Comparison of ENCODE assay signal across 25 cellular contexts in the genomic region with DNA sequence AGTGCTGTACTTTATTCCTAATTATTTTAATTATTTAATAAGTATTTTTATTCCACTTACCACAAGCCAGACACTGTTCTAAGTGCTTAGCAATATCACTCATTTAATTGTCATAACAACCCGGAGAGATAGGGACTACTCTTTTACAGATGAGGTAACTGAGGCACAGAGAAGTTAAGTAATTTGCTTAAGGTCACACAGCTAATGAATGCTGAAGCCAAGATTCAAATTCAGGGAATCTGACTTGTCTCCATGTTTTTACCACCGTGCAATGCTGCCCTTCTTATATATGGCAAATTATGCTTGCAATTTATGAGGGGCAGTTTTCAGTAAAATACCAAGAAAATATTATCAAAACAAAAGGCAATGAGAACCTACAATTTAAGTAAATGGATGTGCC.
DNase-seq lines count a peak whose midpoint lies in the region; ATAC-seq, FAIRE-seq and TF ChIP-seq lines count a peak whose summit lies in the region.
"Had no signal": no experiment of that assay in that cellular context is flagged by ENCODE, and none has a peak within 500 bp of the region (broad histone marks: within the 10 kb centered on the region; RNA-seq: fewer than 3 reads in every experiment).

No MANE protein-coding gene starts in this region.

- H3K23me2 ChIP-seq in H1 (ENCODE audit: low read depth, low read length), result no peaks in the 10 kb centered on the region; the same call in 1 of the 2 replicates

- no peak overlapping the region for H2BK15ac ChIP-seq in H1 (ENCODE audit: low read length)

- H3K27me3 ChIP-seq in Loucy (ENCODE audit: insufficient read depth, low read length, poor library complexity, severe bottlenecking) (no peaks in the 10 kb centered on the region), H1 (replicated peaks in 1 of 4; ENCODE audit: control insufficient read depth in 3 of 4, extremely low read depth in 1 of 4, insufficient read depth in 3 of 4, low read length in 3 of 4) (peaks cover 0 to 1% (median 0%) of the 10 kb centered on the region in 4 experiments; a peak in 1 of 7 replicates), osteoblast (ENCODE audit: insufficient read depth, low read length) (no peaks in the 10 kb centered on the region), transverse colon (no peaks in the 10 kb centered on the region)
- H3K27me3 ChIP-seq: BLaER1 had no signal

- no peak for TF ChIP-seq RAD21 in H1 (IDR thresholded peaks at IDR 0.05 in 1 of 2, conservative IDR thresholded peaks at IDR 0.05 in 1 of 2; ENCODE audit: low read depth in 2 of 2, low read length in 2 of 2)

- H3K27ac ChIP-seq in H1 (ENCODE audit: low read depth, low read length) (no peak overlapping the region), osteoblast (ENCODE audit: low read depth, low read length) (no peak overlapping the region), transverse colon (no peak overlapping the region)
- H3K27ac ChIP-seq: BLaER1 had no signal

- H3K4me1 ChIP-seq in Loucy (ENCODE audit: insufficient read depth, low read length, poor library complexity, severe bottlenecking), result peaks cover 51% of the 10 kb centered on the region
- peaks cover 0 to 9% (median 6%) of the 10 kb centered on the region in 4 experiments; a peak in 3 of 7 replicates for H3K4me1 ChIP-seq in H1 (replicated peaks in 1 of 4; ENCODE audit: control insufficient read depth in 3 of 4, insufficient read depth in 4 of 4, low read length in 3 of 4)
- no peaks in the 10 kb centered on the region for H3K4me1 ChIP-seq in osteoblast (ENCODE audit: insufficient read depth, low read length)
- H3K4me1 ChIP-seq in transverse colon, result no peaks in the 10 kb centered on the region
- H3K4me1 ChIP-seq: BE2C had no signal

- H3K14ac ChIP-seq in H1 (ENCODE audit: insufficient read length), result no peak overlapping the region

- H2BK120ac ChIP-seq in H1 (replicated peaks; ENCODE audit: low read depth, low read length), result no peak overlapping the region

- H4K20me1 ChIP-seq in Loucy (ENCODE audit: insufficient read depth, low read length, poor library complexity, severe bottlenecking) (no peaks in the 10 kb centered on the region), H1 (replicated peaks in 1 of 2; ENCODE audit: control insufficient read depth in 1 of 2, insufficient read depth in 2 of 2, low read length in 2 of 2) (no peaks in the 10 kb centered on the region), osteoblast (ENCODE audit: insufficient read depth, low read length) (no peaks in the 10 kb centered on the region)
- H4K20me1 ChIP-seq: BLaER1 had no signal

- no peak overlapping the region for H3K4ac ChIP-seq in H1 (replicated peaks; ENCODE audit: insufficient read length, low read depth, low read length)

- H3K4me2 ChIP-seq in Loucy (ENCODE audit: low read depth, low read length, poor library complexity, severe bottlenecking) (peak overlapping the region; percentile 60), H1 (ENCODE audit: insufficient read depth in 1 of 2, low read depth in 2 of 2, low read length in 2 of 2) (no peak overlapping the region), osteoblast (ENCODE audit: insufficient read depth, low read length) (no peak overlapping the region)
- H3K4me2 ChIP-seq: BLaER1 had no signal

- H3K18ac ChIP-seq in H1 (ENCODE audit: extremely low read depth, low read length), result no peak overlapping the region

- 92% methylated on average over 2 of the region's 2 CpGs; no CpG with 5 or more reads in 1 of the 2 experiments for WGBS in H1 (ENCODE audit: extremely low coverage in 1 of 2, insufficient coverage in 1 of 2, insufficient read length in 1 of 2, insufficient replicate concordance in 2 of 2, low coverage in 1 of 2, low lambda C conversion rate in 2 of 2, missing lambda C conversion rate in 1 of 2), 2 experiments
- 70 to 89% methylated on average over 2 of the region's 2 CpGs for WGBS in transverse colon (ENCODE audit: low coverage in 1 of 2), 2 donors

- POLR2A ChIA-PET in H1 (lab: Charles Lee; ENCODE audit: partially characterized antibody), result no interaction called here

- no peak overlapping the region for H2BK20ac ChIP-seq in H1 (ENCODE audit: low read length)

- no peak for DNase-seq in H1 (ENCODE audit: low read depth in 1 of 2, low spot score in 2 of 2)
- DNase-seq in osteoblast (ENCODE audit: insufficient read length, low spot score, missing footprints), result no peak
- DNase-seq in transverse colon, result no peak
- DNase-seq: 8988T; ACHN; BE2C; C1 segment of cervical spinal cord; CD4-positive, alpha-beta memory T cell; CD4-positive, CD25-positive, alpha-beta regulatory T cell; CD8-positive, alpha-beta memory T cell; COR-L47; DMS 273 treated with DMSO at 0.1 percent for 48 hours; DMS153; DMS53; DMS79; DND-41; EL; GDM1 had no signal

- no peak overlapping the region for H2AK5ac ChIP-seq in H1 (ENCODE audit: low read depth, low read length)

- no peak overlapping the region for H2BK12ac ChIP-seq in H1 (ENCODE audit: low read depth, low read length)

- FAIRE-seq in H1 (lab: Jason Lieb, UNC), result no peak
- FAIRE-seq: A204.1, GM12878, GM12892, GM18507 had no signal

- TF ChIP-seq POLR2A in H1 (IDR thresholded peaks at IDR 0.05; ENCODE audit: control extremely low read depth in 1 of 2, low read depth in 2 of 2, low read length in 2 of 2) (no peak), transverse colon (IDR thresholded peaks at IDR 0.05) (no peak)

- H3K9me2 ChIP-seq in Loucy (replicated peaks; ENCODE audit: low read depth, low read length), result no peaks in the 10 kb centered on the region

- no peak overlapping the region for H4K91ac ChIP-seq in H1 (replicated peaks; ENCODE audit: insufficient read length, low read length)

- no peak overlapping the region for H3K56ac ChIP-seq in H1 (replicated peaks; ENCODE audit: insufficient read length, low read depth, low read length)

- H4K8ac ChIP-seq in H1 (ENCODE audit: extremely low read depth, insufficient read depth, low read length), result no peak overlapping the region

- H3K9ac ChIP-seq in Loucy (ENCODE audit: low read depth, low read length, poor library complexity, severe bottlenecking) (no peak overlapping the region), H1 (replicated peaks in 1 of 4; ENCODE audit: extremely low read depth in 1 of 4, low read depth in 3 of 4, low read length in 3 of 4) (no peak overlapping the region)
- H3K9ac ChIP-seq: BLaER1 had no signal

- H3K4me3 ChIP-seq in Loucy (ENCODE audit: low read length, poor library complexity, severe bottlenecking) (no peak overlapping the region), H1 (ENCODE audit: extremely low read depth in 1 of 4, insufficient read depth in 2 of 4, low read depth in 3 of 4, low read length in 4 of 4) (no peak overlapping the region), osteoblast (ENCODE audit: insufficient read depth, low read length) (no peak overlapping the region), transverse colon (no peak overlapping the region)
- H3K4me3 ChIP-seq: BLaER1, GM12878 had no signal

- H3K23ac ChIP-seq in H1 (ENCODE audit: insufficient read length), result no peak overlapping the region

- no peak overlapping the region for H2BK5ac ChIP-seq in H1 (ENCODE audit: low read depth, low read length)

- CTCF ChIA-PET in H1 (lab: Charles Lee; ENCODE audit: partially characterized antibody), result interaction anchor here (1.3 kb wide), 1 partner anchor 12 kb away, joined by 5 read pairs; no protein-coding TSS in a partner anchor

- in situ Hi-C loops in transverse colon (cut with MboI; ENCODE audit: low pct_ligation_motif_present in 1 of 4, low pct_unique_long_range_greater_than_20kb in 1 of 4, low sequenced_read_pairs in 3 of 4), result no loop called here

- ATAC-seq in GM21360 (IDR thresholded peaks at IDR 0.05; ENCODE audit: unreplicated experiment), result no peak
- ATAC-seq: GM12878 had no signal

- intact Hi-C loops in transverse colon (cut with DNase I; ENCODE audit: low total_unique reads), result no loop called here

- H2AFZ ChIP-seq in Loucy (ENCODE audit: low read length) (no peak overlapping the region), H1 (ENCODE audit: low read length) (no peak overlapping the region), osteoblast (ENCODE audit: low read length) (no peak overlapping the region)

- no peaks in the 10 kb centered on the region for H3K79me1 ChIP-seq in H1 (ENCODE audit: low read depth, low read length)

- H3K79me2 ChIP-seq in Loucy (ENCODE audit: insufficient read depth, low read length) (no peaks in the 10 kb centered on the region), H1 (ENCODE audit: control insufficient read depth in 1 of 2, insufficient read depth in 2 of 2, low read length in 2 of 2) (no peaks in the 10 kb centered on the region), osteoblast (ENCODE audit: insufficient read depth, low read length) (no peaks in the 10 kb centered on the region)

- TF ChIP-seq CTCF in Loucy (conservative IDR thresholded peaks at IDR 0.05; ENCODE audit: low read length) (no peak), H1 (IDR thresholded peaks at IDR 0.05; ENCODE audit: control extremely low read depth in 1 of 3, insufficient read depth in 1 of 3, low read depth in 1 of 3, low read length in 3 of 3) (no peak), osteoblast (IDR thresholded peaks at IDR 0.05; ENCODE audit: extremely low read depth, low read depth, low read length) (no peak), transverse colon (IDR thresholded peaks at IDR 0.05) (no peak)

- TF ChIP-seq EP300 in H1 (IDR thresholded peaks at IDR 0.05; ENCODE audit: borderline replicate concordance in 1 of 2, low read depth in 2 of 2, low read length in 2 of 2) (no peak), transverse colon (IDR thresholded peaks at IDR 0.05; ENCODE audit: low read depth) (no peak)

- no peaks in the 10 kb centered on the region; the same call in 1 of the 2 replicates for H3F3A ChIP-seq in Loucy (ENCODE audit: low read depth)

- no peaks in the 10 kb centered on the region for H3K9me3 ChIP-seq in Loucy (ENCODE audit: insufficient read depth, low read depth, low read length)
- 0 out of 4 replicates have a peak, but pooled peaks cover 0 to 6% of the 10 kb centered on the region in 2 experiments for H3K9me3 ChIP-seq in H1 (ENCODE audit: insufficient read depth in 2 of 2, low read depth in 1 of 2, low read length in 1 of 2)
- H3K9me3 ChIP-seq in osteoblast (ENCODE audit: low read depth, low read length), result no peaks in the 10 kb centered on the region
- no peaks in the 10 kb centered on the region for H3K9me3 ChIP-seq in transverse colon
- H3K9me3 ChIP-seq: BE2C, BLaER1 had no signal

- H3K36me3 ChIP-seq in Loucy (ENCODE audit: insufficient read depth, low read length) (no peaks in the 10 kb centered on the region), H1 (ENCODE audit: control insufficient read depth in 2 of 4, insufficient read depth in 4 of 4, low read length in 3 of 4) (no peaks in the 10 kb centered on the region), osteoblast (ENCODE audit: insufficient read depth, low read length) (no peaks in the 10 kb centered on the region), transverse colon (no peaks in the 10 kb centered on the region)
- H3K36me3 ChIP-seq: BE2C, BLaER1 had no signal

- H4K5ac ChIP-seq in H1 (ENCODE audit: insufficient read length, low read depth, low read length), result no peak overlapping the region

TF ChIP-seq in H1, 55 proteins besides CTCF, POLR2A, EP300 and RAD21:
- peak; percentile 87 for TF ChIP-seq KDM1A (IDR thresholded peaks at IDR 0.05; ENCODE audit: borderline replicate concordance, low read length)
- no peak for TF ChIP-seq JUND (IDR thresholded peaks at IDR 0.05; ENCODE audit: low read length)
